Comparison of ENCODE assay signal across 18 cellular contexts in genomic region chr12:11698729-11699128, GRCh38. TPM values are rescaled to one million over a fixed set of nuclear protein-coding genes. Genes with fewer than 3 reads are reported as not detected.
DNase-seq lines count a peak whose midpoint lies in the region; ATAC-seq, FAIRE-seq and TF ChIP-seq lines count a peak whose summit lies in the region.
"Had no signal": no experiment of that assay in that cellular context is flagged by ENCODE, and none has a peak within 500 bp of the region (broad histone marks: within the 10 kb centered on the region; RNA-seq: fewer than 3 reads in every experiment).

No MANE protein-coding gene starts in this region.

- H3K9me3 Mint-ChIP-seq in activated T-helper 17 cell treated with anti-CD3 and anti-CD28 coated beads, Interleukin-2, amount 50 U/mL, for 72 hours = no peaks in the 10 kb centered on the region
- H3K9me3 Mint-ChIP-seq in activated CD8-positive, alpha-beta T cell treated with anti-CD3 and anti-CD28 coated beads, Interleukin-2, amount 10 ng/mL, durations not matched to agents 7 days and 5 days (ENCODE audit: insufficient read depth) = no peaks in the 10 kb centered on the region

- ATAC-seq in activated T-helper 17 cell treated with anti-CD3 and anti-CD28 coated beads, Interleukin-2, amount 50 U/mL, for 72 hours (replicated peaks) = no peak
- no peak for ATAC-seq in activated CD8-positive, alpha-beta T cell treated with anti-CD3 and anti-CD28 coated beads, Interleukin-2, amount 10 ng/mL, durations not matched to agents 7 days and 5 days

- 92 to 100% methylated on average over 2 of the region's 2 CpGs for WGBS in esophagus squamous epithelium, 2 donors

- H3K27ac ChIP-seq in esophagus squamous epithelium = peak overlapping the region in 3 of 4 donors; percentile 45 to 51 (median 48)
- peak overlapping the region; percentile 2 for H3K27ac ChIP-seq in rectal smooth muscle tissue (ENCODE audit: low read depth, low read length)
- H3K27ac ChIP-seq in MM.1S (ENCODE audit: low read length) = no peak overlapping the region
- H3K27ac ChIP-seq: BLaER1 treated with 17β-estradiol and CSF1 and Interleukin-3, amounts not matched to agents 10 nM and 100 nM; KMS-11 had no signal

- H2AFZ ChIP-seq in MM.1S (ENCODE audit: low read length) = no peak overlapping the region

- POLR2A ChIA-PET in activated CD8-positive, alpha-beta T cell treated with anti-CD3 and anti-CD28 coated beads, Interleukin-2, amount 10 ng/mL, durations not matched to agents 7 days and 5 days (lab: Charles Lee) = no interaction called here

- CTCF ChIA-PET in activated CD8-positive, alpha-beta T cell treated with anti-CD3 and anti-CD28 coated beads, Interleukin-2, amount 10 ng/mL, durations not matched to agents 7 days and 5 days (lab: Charles Lee) = interaction anchor here (0.9 to 1.3 kb wide), 2 partner anchors 117 to 334 kb away, joined by 3 read pairs; no protein-coding TSS in a partner anchor

- H3K9ac ChIP-seq in rectal smooth muscle tissue (ENCODE audit: low read length) (no peak overlapping the region), MM.1S (ENCODE audit: low read length) (no peak overlapping the region)
- H3K9ac ChIP-seq: BLaER1 treated with 17β-estradiol and CSF1 and Interleukin-3, amounts not matched to agents 10 nM and 100 nM; KMS-11 had no signal

- H3K79me2 ChIP-seq in MM.1S (ENCODE audit: low read length) = peaks cover 22% of the 10 kb centered on the region

- H3K36me3 ChIP-seq in esophagus squamous epithelium = no peaks in the 10 kb centered on the region
- H3K36me3 ChIP-seq in rectal smooth muscle tissue (ENCODE audit: control insufficient read depth, insufficient read depth, low read length) = no peaks in the 10 kb centered on the region
- no peaks in the 10 kb centered on the region for H3K36me3 ChIP-seq in MM.1S (replicated peaks; ENCODE audit: insufficient read depth, low read length)

- TF ChIP-seq CTCF in esophagus squamous epithelium (IDR thresholded peaks at IDR 0.05) (no peak), MM.1S (IDR thresholded peaks at IDR 0.05; ENCODE audit: low read length) (no peak)

- peaks cover 22 to 70% (median 27%) of the 10 kb centered on the region in 3 donors for H3K4me1 ChIP-seq in esophagus squamous epithelium
- peaks cover 29% of the 10 kb centered on the region for H3K4me1 ChIP-seq in rectal smooth muscle tissue (ENCODE audit: control insufficient read depth, insufficient read depth, low read length)
- peaks cover 13% of the 10 kb centered on the region for H3K4me1 ChIP-seq in MM.1S (ENCODE audit: low read length)

- H4K20me1 ChIP-seq in MM.1S (ENCODE audit: insufficient read depth, low read length) = no peaks in the 10 kb centered on the region

- H3K9me3 ChIP-seq in esophagus squamous epithelium = no peaks in the 10 kb centered on the region
- H3K9me3 ChIP-seq in MM.1S (replicated peaks; ENCODE audit: insufficient read depth, low read length) = no peaks in the 10 kb centered on the region

- peak; percentile 26 for FAIRE-seq in GM12891 (lab: Jason Lieb, UNC)
- FAIRE-seq: A204.1, G401.6, H1 had no signal

- TF ChIP-seq POLR2A in GM12891 (IDR thresholded peaks at IDR 0.05; ENCODE audit: low read depth, low read length) (no peak), esophagus squamous epithelium (IDR thresholded peaks at IDR 0.05) (no peak)

- no peaks in the 10 kb centered on the region for H3F3A ChIP-seq in MM.1S (ENCODE audit: insufficient read depth, low read length)

- DNase-seq in GM12891 (ENCODE audit: insufficient read length, low spot score) (no peak), esophagus squamous epithelium (lab: John Stamatoyannopoulos, UW) (no peak), MM.1S (no peak), NCI-H1436 treated with DMSO at 0.1 percent for 48 hours (lab: John Stamatoyannopoulos, UW) (no peak)
- DNase-seq in activated CD8-positive, alpha-beta T cell treated with anti-CD3 and anti-CD28 coated beads, Interleukin-2, amount 10 ng/mL, durations not matched to agents 7 days and 5 days = no peak
- DNase-seq: DND-41, NCI-H1092, NCI-H1694, NCI-H2107, NCI-H2227 treated with DMSO at 0.1 percent for 48 hours, NCI-H524 had no signal

- peak overlapping the region; percentile 56 for H3K27ac Mint-ChIP-seq in activated T-helper 17 cell treated with anti-CD3 and anti-CD28 coated beads, Interleukin-2, amount 50 U/mL, for 72 hours
- H3K27ac Mint-ChIP-seq in activated CD8-positive, alpha-beta T cell treated with anti-CD3 and anti-CD28 coated beads, Interleukin-2, amount 10 ng/mL, durations not matched to agents 7 days and 5 days = no peak overlapping the region

- no peak overlapping the region for H3K4me2 ChIP-seq in MM.1S (ENCODE audit: low read depth, low read length)
- H3K4me2 ChIP-seq: BLaER1 treated with 17β-estradiol and CSF1 and Interleukin-3, amounts not matched to agents 10 nM and 100 nM; KMS-11 had no signal

- H3K27me3 ChIP-seq in esophagus squamous epithelium (no peaks in the 10 kb centered on the region), rectal smooth muscle tissue (ENCODE audit: control insufficient read depth, insufficient read depth, low read length) (no peaks in the 10 kb centered on the region), MM.1S (replicated peaks; ENCODE audit: insufficient read depth, low read length) (no peaks in the 10 kb centered on the region)
- H3K27me3 ChIP-seq: BLaER1 treated with 17β-estradiol and CSF1 and Interleukin-3, amounts not matched to agents 10 nM and 100 nM had no signal

- no peak overlapping the region for H3K4me3 Mint-ChIP-seq in activated T-helper 17 cell treated with anti-CD3 and anti-CD28 coated beads, Interleukin-2, amount 50 U/mL, for 72 hours
- H3K4me3 Mint-ChIP-seq in activated CD8-positive, alpha-beta T cell treated with anti-CD3 and anti-CD28 coated beads, Interleukin-2, amount 10 ng/mL, durations not matched to agents 7 days and 5 days = no peak overlapping the region

- H3K27me3 Mint-ChIP-seq in activated T-helper 17 cell treated with anti-CD3 and anti-CD28 coated beads, Interleukin-2, amount 50 U/mL, for 72 hours = no peaks in the 10 kb centered on the region
- H3K27me3 Mint-ChIP-seq in activated CD8-positive, alpha-beta T cell treated with anti-CD3 and anti-CD28 coated beads, Interleukin-2, amount 10 ng/mL, durations not matched to agents 7 days and 5 days (ENCODE audit: low read depth) = no peaks in the 10 kb centered on the region

- peaks cover 11% of the 10 kb centered on the region for H3K36me3 Mint-ChIP-seq in activated T-helper 17 cell treated with anti-CD3 and anti-CD28 coated beads, Interleukin-2, amount 50 U/mL, for 72 hours (ENCODE audit: low read depth)
- no peaks in the 10 kb centered on the region for H3K36me3 Mint-ChIP-seq in activated CD8-positive, alpha-beta T cell treated with anti-CD3 and anti-CD28 coated beads, Interleukin-2, amount 10 ng/mL, durations not matched to agents 7 days and 5 days (ENCODE audit: low read depth)

- H3K4me3 ChIP-seq in esophagus squamous epithelium (no peak overlapping the region), rectal smooth muscle tissue (ENCODE audit: low read length) (no peak overlapping the region), MM.1S (ENCODE audit: low read length) (no peak overlapping the region)
- H3K4me3 ChIP-seq: BLaER1 treated with 17β-estradiol and CSF1 and Interleukin-3, amounts not matched to agents 10 nM and 100 nM had no signal

- intact Hi-C loops in esophagus squamous epithelium (cut with DNase I) = no loop called here

- peaks cover 47% of the 10 kb centered on the region for H3K4me1 Mint-ChIP-seq in activated T-helper 17 cell treated with anti-CD3 and anti-CD28 coated beads, Interleukin-2, amount 50 U/mL, for 72 hours
- peaks cover 8% of the 10 kb centered on the region for H3K4me1 Mint-ChIP-seq in activated CD8-positive, alpha-beta T cell treated with anti-CD3 and anti-CD28 coated beads, Interleukin-2, amount 10 ng/mL, durations not matched to agents 7 days and 5 days (ENCODE audit: low read depth)

- no peaks in the 10 kb centered on the region for H3K9me2 ChIP-seq in MM.1S (replicated peaks; ENCODE audit: insufficient read depth, low read length)

TF ChIP-seq in GM12891, 5 proteins besides CTCF, POLR2A, EP300 and RAD21:
- no peak for TF ChIP-seq POU2F2 (IDR thresholded peaks at IDR 0.05; ENCODE audit: low read depth, low read length)
TF ChIP-seq in GM12891: peak in this region for 0.

RNA-seq across cellular contexts. Expression of gene ETV6, which starts 49.3 kb away (rescaled TPM):
- polyA plus RNA-seq in GM12891 (2012; ENCODE audit: low read depth, missing spikeins) = 23.0 TPM
- 10 to 100 TPM; 45.9 to 49.0 TPM for total RNA-seq in activated T-helper 17 cell treated with anti-CD3 and anti-CD28 coated beads, Interleukin-2, amount 50 U/mL, for 72 hours
- total RNA-seq in esophagus squamous epithelium = 10 to 100 TPM; 11.3 to 17.3 (median 13.8) TPM
- total RNA-seq in activated CD8-positive, alpha-beta T cell treated with anti-CD3 and anti-CD28 coated beads, Interleukin-2, amount 10 ng/mL, durations not matched to agents 7 days and 5 days = 10 to 100 TPM; 22.1 to 26.1 TPM
